Comparison of ENCODE assay signal across 13 cellular contexts in the genomic region with DNA sequence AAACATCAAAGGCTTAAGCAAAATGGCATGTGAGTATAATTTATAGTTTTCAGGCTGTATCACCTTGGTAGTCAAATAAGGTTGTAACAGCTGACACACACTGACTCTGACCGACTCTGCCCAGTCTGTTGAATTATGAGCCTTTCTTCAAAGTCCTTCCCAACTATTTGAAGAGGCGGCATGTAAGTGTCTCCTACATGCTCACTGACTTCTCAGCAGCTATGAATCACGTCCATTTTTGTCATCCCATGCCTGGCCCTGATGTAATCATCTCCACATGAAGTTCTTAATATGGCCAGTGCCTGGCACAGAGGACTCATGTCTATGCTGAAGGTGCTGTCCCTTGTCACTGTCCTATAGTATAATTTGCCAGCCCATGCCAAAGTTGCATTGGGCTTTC. TPM values are rescaled to one million over a fixed set of nuclear protein-coding genes. Genes with fewer than 3 reads are reported as not detected.
DNase-seq lines count a peak whose midpoint lies in the region; ATAC-seq and TF ChIP-seq lines count a peak whose summit lies in the region.
"Had no signal": no experiment of that assay in that cellular context is flagged by ENCODE, and none has a peak within 500 bp of the region (broad histone marks: within the 10 kb centered on the region; RNA-seq: fewer than 3 reads in every experiment).

No MANE protein-coding gene starts in this region.

- DNase-seq in AG04449 (ENCODE audit: low read depth, low spot score) = peak; percentile 53
- peak; percentile 75 for DNase-seq in HFFc6
- DNase-seq in astrocyte of the spinal cord (ENCODE audit: low read depth, low spot score) = peak; percentile 28
- no peak for DNase-seq in left colon
- no peak for DNase-seq in germinal center (ENCODE audit: low spot score)
- no peak for DNase-seq in GOT3 (lab: John Stamatoyannopoulos, UW)
- DNase-seq: effector CD8-positive, alpha-beta T cell; Karpas-422; NCI-H2171; PC-3; upper lobe of right lung had no signal

- POLR2A ChIA-PET in AG04449 (lab: Yijun Ruan, JAX) = interaction anchor here (0.7 kb wide), 1 partner anchor 419 kb away, joined by 3 read pairs; no protein-coding TSS in a partner anchor

- CTCF ChIA-PET in AG04449 (lab: Yijun Ruan, JAX) = no interaction called here

- no peaks in the 10 kb centered on the region for H3K9me3 Mint-ChIP-seq in HFFc6

- H3K4me3 Mint-ChIP-seq in HFFc6 = 0 out of 2 replicates have a peak overlapping the region, but pooled peaks have one; percentile 10

- intact Hi-C loops in left colon (cut with DNase I, micrococcal nuclease) = no loop called here

- TF ChIP-seq CTCF in AG04449 (IDR thresholded peaks at IDR 0.05; ENCODE audit: insufficient read depth, low read length, missing control alignments) (no peak), HFFc6 (IDR thresholded peaks at IDR 0.05) (no peak), astrocyte of the spinal cord (IDR thresholded peaks at IDR 0.05; ENCODE audit: low read depth, low read length) (no peak)

- in situ Hi-C loops in astrocyte of the spinal cord (cut with HindIII; ENCODE audit: low sequenced_read_pairs) = no loop called here

- peaks cover 42% of the 10 kb centered on the region for H3K4me1 Mint-ChIP-seq in HFFc6 (ENCODE audit: low read depth)

- H3K36me3 Mint-ChIP-seq in HFFc6 (ENCODE audit: low read depth) = no peaks in the 10 kb centered on the region

- no peaks in the 10 kb centered on the region; the same call in 1 of the 2 replicates for H3K27me3 Mint-ChIP-seq in HFFc6 (ENCODE audit: insufficient read depth)

- peak; percentile 43 for ATAC-seq in left colon
- no peak for ATAC-seq in HG02571 (IDR thresholded peaks at IDR 0.05; ENCODE audit: unreplicated experiment)
- ATAC-seq in HG03095 (IDR thresholded peaks at IDR 0.05; ENCODE audit: unreplicated experiment) = no peak
- ATAC-seq: PC-3, upper lobe of right lung had no signal

- H3K4me3 ChIP-seq in AG04449 (ENCODE audit: low read depth, low read length) = no peak overlapping the region
- no peak overlapping the region for H3K4me3 ChIP-seq in astrocyte of the spinal cord (ENCODE audit: low read depth, low read length)
- H3K4me3 ChIP-seq: upper lobe of right lung had no signal

- H3K27ac Mint-ChIP-seq in HFFc6 = peak overlapping the region; percentile 52; the same call in 1 of the 2 replicates

RNA-seq across cellular contexts. Expression of a gene that starts 5.1 kb away (rescaled TPM):
- total RNA-seq in HFFc6 (2021; fragmentation: NEBNext Ultra II Directional; extraction: Animal tissue kit (Norgen Biotek cat#: 25700)) = 10 to 100 TPM; 31.1 to 52.5 (median 39.7) TPM
- 100 to 1,000 TPM; 117 to 126 TPM for total RNA-seq in left colon

RNA-seq across cellular contexts. Expression of a gene that starts 41.3 kb away (rescaled TPM):
- 10 to 100 TPM; 31.7 to 38.6 (median 33.5) TPM for total RNA-seq in HFFc6 (2021; fragmentation: NEBNext Ultra II Directional; extraction: Animal tissue kit (Norgen Biotek cat#: 25700))
- total RNA-seq in left colon = 10 to 100 TPM; 41.1 to 54.4 TPM

Comparison
In these comparisons a context has a peak if more than half of its experiments do, and no peak if none do; other contexts are left out.
1. DNase-seq: peak in AG04449 (single experiment), HFFc6 (single experiment) and astrocyte of the spinal cord (single experiment); none in left colon (0 of 2), germinal center (single experiment) and GOT3 (single experiment).